Comparison of ENCODE assay signal across 9 cellular contexts in the genomic region with DNA sequence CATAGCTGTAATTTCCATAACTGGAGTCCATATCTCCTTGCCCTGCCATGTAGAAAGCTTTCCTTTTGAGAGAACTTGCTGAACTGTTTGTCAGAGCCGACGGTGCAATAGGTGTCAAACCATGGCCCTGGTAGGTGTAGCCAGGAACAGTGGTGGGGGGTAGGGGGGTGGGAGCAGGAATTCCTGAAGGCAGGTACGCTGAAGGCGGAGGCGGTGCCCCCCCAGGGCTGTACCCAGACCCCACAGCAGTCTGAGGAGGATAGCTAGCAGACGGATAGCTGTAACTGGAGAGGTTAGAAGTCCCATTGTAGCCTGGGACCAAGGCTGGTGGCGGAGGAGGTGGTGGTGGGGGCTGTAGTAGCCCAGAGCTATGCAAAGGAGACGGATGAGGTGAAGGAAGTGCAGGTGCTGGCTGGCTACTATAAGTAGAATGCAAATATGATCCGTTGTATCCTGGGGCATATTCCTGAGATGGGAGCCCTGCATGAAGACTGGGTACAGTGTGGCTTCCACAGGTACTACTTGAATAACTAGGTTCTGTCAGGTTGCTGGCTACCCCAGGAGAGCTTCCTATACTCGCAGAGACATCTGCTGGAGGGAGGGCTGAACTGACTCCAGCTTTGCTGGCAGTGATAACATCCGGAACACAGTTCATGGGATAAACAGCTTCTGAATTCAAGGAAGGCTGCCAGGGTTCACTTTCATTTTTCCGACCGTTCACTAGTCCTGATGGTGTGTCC.
DNase-seq lines count a peak whose midpoint lies in the region; ATAC-seq and TF ChIP-seq lines count a peak whose summit lies in the region.
"Had no signal": no experiment of that assay in that cellular context is flagged by ENCODE, and none has a peak within 500 bp of the region (broad histone marks: within the 10 kb centered on the region; RNA-seq: fewer than 3 reads in every experiment).

No MANE protein-coding gene starts in this region.

- H3K9me3 Mint-ChIP-seq in nephron progenitor cell: no peaks in the 10 kb centered on the region

- no peak overlapping the region for H3K4me3 Mint-ChIP-seq in nephron progenitor cell

- TF ChIP-seq CTCF in nephron progenitor cell (IDR thresholded peaks at IDR 0.05): no peak

- ATAC-seq in HG02588 (IDR thresholded peaks at IDR 0.05; ENCODE audit: unreplicated experiment): no peak
- no peak for ATAC-seq in GM21526 (IDR thresholded peaks at IDR 0.05; ENCODE audit: low FRiP score, unreplicated experiment)

- H3K4me1 Mint-ChIP-seq in nephron progenitor cell: peaks cover 16% of the 10 kb centered on the region

- H3K27me3 Mint-ChIP-seq in nephron progenitor cell (ENCODE audit: low read depth, poor library complexity): no peaks in the 10 kb centered on the region

- peak; percentile 30 for DNase-seq in ELR (ENCODE audit: low read depth)
- peak; percentile 18 for DNase-seq in HK-2 (ENCODE audit: unreplicated experiment)
- peak; percentile 46 for DNase-seq in cerebellar cortex (ENCODE audit: low spot score)
- DNase-seq in nephron progenitor cell: no peak
- no peak for DNase-seq in AG20443 (ENCODE audit: low spot score)
- no peak for DNase-seq in stimulated activated CD4-positive, alpha-beta T cell treated with anti-CD3 and anti-CD28 coated beads, Interleukin-4, amount 100 ng/mL, for 1 hour
- DNase-seq: NCI-H2171 had no signal

- peak overlapping the region; percentile 55 for H3K27ac Mint-ChIP-seq in nephron progenitor cell

- peaks cover 27% of the 10 kb centered on the region for H3K36me3 Mint-ChIP-seq in nephron progenitor cell (ENCODE audit: low read depth)

Comparison
In these comparisons a context has a peak if more than half of its experiments do, and no peak if none do; other contexts are left out.
1. DNase-seq: peak in ELR (single experiment), HK-2 (single experiment) and cerebellar cortex (single experiment); none in nephron progenitor cell (single experiment), AG20443 (single experiment) and stimulated activated CD4-positive, alpha-beta T cell treated with anti-CD3 and anti-CD28 coated beads, Interleukin-4, amount 100 ng/mL, for 1 hour (single experiment).